ENCODE assay signal across 1 cellular context in the genomic region with DNA sequence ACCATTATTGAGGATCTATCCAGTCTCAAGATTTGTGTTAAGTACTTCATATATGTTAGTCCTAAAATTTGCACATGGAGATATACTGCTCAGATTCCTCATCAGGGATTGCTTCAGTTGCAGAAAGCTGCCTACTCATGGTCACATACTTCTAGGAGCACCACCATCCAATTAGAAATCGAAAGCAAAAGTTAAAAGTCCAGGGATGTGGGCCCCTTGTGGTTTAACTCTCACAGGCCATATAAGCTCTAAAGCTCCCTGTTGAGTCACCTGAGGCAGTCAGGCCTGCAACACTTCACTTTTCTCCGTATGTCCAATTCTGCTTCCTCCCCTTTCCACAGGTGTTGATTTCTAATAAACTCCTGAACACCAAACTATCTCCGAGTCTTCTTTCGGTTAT.
TF ChIP-seq lines count a peak whose summit lies in the region.

No MANE protein-coding gene starts in this region.

TF ChIP-seq in HCT116, 20 proteins besides CTCF, POLR2A, EP300 and RAD21 (continued from another document):
- TF ChIP-seq, protein P1, sequence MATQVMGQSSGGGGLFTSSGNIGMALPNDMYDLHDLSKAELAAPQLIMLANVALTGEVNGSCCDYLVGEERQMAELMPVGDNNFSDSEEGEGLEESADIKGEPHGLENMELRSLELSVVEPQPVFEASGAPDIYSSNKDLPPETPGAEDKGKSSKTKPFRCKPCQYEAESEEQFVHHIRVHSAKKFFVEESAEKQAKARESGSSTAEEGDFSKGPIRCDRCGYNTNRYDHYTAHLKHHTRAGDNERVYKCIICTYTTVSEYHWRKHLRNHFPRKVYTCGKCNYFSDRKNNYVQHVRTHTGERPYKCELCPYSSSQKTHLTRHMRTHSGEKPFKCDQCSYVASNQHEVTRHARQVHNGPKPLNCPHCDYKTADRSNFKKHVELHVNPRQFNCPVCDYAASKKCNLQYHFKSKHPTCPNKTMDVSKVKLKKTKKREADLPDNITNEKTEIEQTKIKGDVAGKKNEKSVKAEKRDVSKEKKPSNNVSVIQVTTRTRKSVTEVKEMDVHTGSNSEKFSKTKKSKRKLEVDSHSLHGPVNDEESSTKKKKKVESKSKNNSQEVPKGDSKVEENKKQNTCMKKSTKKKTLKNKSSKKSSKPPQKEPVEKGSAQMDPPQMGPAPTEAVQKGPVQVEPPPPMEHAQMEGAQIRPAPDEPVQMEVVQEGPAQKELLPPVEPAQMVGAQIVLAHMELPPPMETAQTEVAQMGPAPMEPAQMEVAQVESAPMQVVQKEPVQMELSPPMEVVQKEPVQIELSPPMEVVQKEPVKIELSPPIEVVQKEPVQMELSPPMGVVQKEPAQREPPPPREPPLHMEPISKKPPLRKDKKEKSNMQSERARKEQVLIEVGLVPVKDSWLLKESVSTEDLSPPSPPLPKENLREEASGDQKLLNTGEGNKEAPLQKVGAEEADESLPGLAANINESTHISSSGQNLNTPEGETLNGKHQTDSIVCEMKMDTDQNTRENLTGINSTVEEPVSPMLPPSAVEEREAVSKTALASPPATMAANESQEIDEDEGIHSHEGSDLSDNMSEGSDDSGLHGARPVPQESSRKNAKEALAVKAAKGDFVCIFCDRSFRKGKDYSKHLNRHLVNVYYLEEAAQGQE (IDR thresholded peaks at IDR 0.05; ENCODE audit: low read depth), result no peak
